In the genomic region with DNA sequence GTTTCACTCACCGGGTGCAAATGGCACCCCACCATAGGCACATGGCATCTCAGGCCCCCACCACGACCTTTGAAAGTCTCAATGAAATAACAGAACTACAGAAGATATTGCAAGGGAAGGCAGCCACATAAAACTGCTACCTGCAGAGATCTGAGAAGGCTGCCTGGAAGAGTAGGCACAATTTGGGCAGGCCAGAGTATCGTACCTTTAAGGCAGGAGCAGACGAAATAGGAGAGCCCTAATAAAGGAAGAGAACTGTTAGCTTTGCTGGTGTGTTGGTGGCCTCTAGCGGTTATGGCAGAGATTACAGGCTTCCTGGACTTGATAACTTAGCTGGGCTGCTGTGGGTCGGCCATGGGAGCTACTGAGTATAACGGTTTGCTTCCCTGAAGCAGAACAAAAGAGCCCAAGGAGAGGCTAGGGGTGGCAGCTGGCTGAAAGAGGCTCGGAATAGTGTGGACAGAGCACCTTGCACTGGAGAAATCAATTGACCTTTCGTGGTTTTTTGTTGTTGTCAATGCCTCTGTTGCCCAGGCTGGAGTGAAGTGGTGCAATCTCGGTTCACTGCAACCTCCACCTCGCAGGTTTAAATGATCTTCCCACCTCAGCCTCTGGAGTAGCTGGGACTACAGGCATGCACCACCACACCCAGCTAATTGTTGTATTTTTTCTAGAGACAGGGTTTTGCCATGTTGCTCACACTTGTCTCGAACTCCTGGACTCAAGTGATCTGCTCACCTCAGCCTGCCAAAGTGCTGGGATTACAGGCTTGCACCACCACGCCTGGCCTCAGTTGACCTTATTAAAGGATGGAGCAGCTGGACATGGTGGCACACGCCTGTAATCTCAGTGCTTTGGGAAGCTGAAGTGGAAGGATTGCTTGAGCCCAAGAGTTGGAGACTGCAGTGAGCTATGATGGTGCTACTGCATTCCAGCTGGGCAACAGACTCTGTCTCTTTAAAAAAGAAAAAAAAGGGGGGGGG, we compare ENCODE assay signal across 8 cellular contexts. TPM values are rescaled to one million over a fixed set of nuclear protein-coding genes. Genes with fewer than 3 reads are reported as not detected.
DNase-seq lines count a peak whose midpoint lies in the region; ATAC-seq and TF ChIP-seq lines count a peak whose summit lies in the region.

No MANE protein-coding gene starts in this region.

- no peaks in the 10 kb centered on the region for H3K27me3 Mint-ChIP-seq in memory B cell

- H3K36me3 Mint-ChIP-seq in memory B cell, result peaks cover 6% of the 10 kb centered on the region

- POLR2A ChIA-PET in BJ (lab: Charles Lee), result no interaction called here
- POLR2A ChIA-PET in HEK293T (lab: Yijun Ruan, JAX), result interaction anchor here (1.1 to 2.0 kb wide), 3 partner anchors 17 to 19 kb away, joined by 3 to 6 read pairs (median 5); partner anchors contain the start of genes PPIL2 and YDJC

- no peak overlapping the region for H3K4me3 ChIP-seq in BJ (ENCODE audit: low read depth, low read length)

- CTCF ChIA-PET in BJ (lab: Yijun Ruan, JAX), result interaction anchor here (0.9 to 4.8 kb wide), 8 partner anchors 9 to 306 kb away, joined by 3 to 56 read pairs (median 5); partner anchors contain the start of genes CCDC116, PPM1F and YDJC
- CTCF ChIA-PET in HEK293T (lab: Yijun Ruan, JAX), result interaction anchor here (0.6 to 1.6 kb wide), 11 partner anchors 9 to 86 kb away, joined by 3 to 15 read pairs (median 6); partner anchors contain the start of genes PPIL2 and YDJC

- no peaks in the 10 kb centered on the region for H3K27me3 ChIP-seq in BJ (ENCODE audit: control insufficient read depth, insufficient read depth, low read length)

- DNase-seq in BJ (ENCODE audit: low read depth), result no peak
- peak; percentile 79 for DNase-seq in HEK293T (ENCODE audit: extremely low spot score)
- DNase-seq in NCI-H774 (lab: John Stamatoyannopoulos, UW), result peak; percentile 73
- peak; percentile 76 to 80 for DNase-seq in activated CD4-positive, alpha-beta T cell treated with anti-CD3 and anti-CD28 coated beads, Interleukin-2, amount 50 U/mL, for 4 hours
- DNase-seq in ecto neural progenitor cell (ENCODE audit: low spot score), result peak; percentile 74
- DNase-seq in memory B cell (ENCODE audit: low spot score in 2 of 2), result peak; percentile 71 to 80
- DNase-seq in stimulated activated CD8-positive, alpha-beta memory T cell treated with anti-CD3 and anti-CD28 coated beads, Interleukin-4, amount 100 ng/mL, for 24 hours (ENCODE audit: low read depth), result peak; percentile 58

- no peaks in the 10 kb centered on the region for H3K9me3 Mint-ChIP-seq in memory B cell

- peaks cover 21% of the 10 kb centered on the region for H3K4me1 Mint-ChIP-seq in memory B cell

- no peak overlapping the region for H3K4me3 Mint-ChIP-seq in memory B cell

- H3K36me3 ChIP-seq in BJ (ENCODE audit: control insufficient read depth, insufficient read depth, low read length), result no peaks in the 10 kb centered on the region; the same call in none of the 2 replicates

- TF ChIP-seq CTCF in BJ (IDR thresholded peaks at IDR 0.05; ENCODE audit: insufficient read depth, low read depth, low read length), result peak; percentile 90

- no peak overlapping the region for H3K27ac Mint-ChIP-seq in memory B cell

- ATAC-seq in memory B cell (ENCODE audit: low read depth), result peak; percentile 23
- ATAC-seq in HG02642 (IDR thresholded peaks at IDR 0.05; ENCODE audit: poor library complexity, unreplicated experiment), result no peak

TF ChIP-seq in HEK293T, 16 proteins besides CTCF, POLR2A, EP300 and RAD21:
- TF ChIP-seq SP1 (IDR thresholded peaks at IDR 0.05), result no peak
- TF ChIP-seq ZNF384 (IDR thresholded peaks at IDR 0.05), result no peak
- no peak for TF ChIP-seq ARNT (IDR thresholded peaks at IDR 0.05)
- TF ChIP-seq BHLHE40 (IDR thresholded peaks at IDR 0.05; ENCODE audit: borderline replicate concordance), result no peak
- TF ChIP-seq TARDBP (IDR thresholded peaks at IDR 0.05), result no peak
- TF ChIP-seq L3MBTL2 (conservative IDR thresholded peaks at IDR 0.05), result no peak
- TF ChIP-seq NFRKB (IDR thresholded peaks at IDR 0.05), result no peak
- TF ChIP-seq SUZ12 (IDR thresholded peaks at IDR 0.05), result no peak
- no peak for TF ChIP-seq CTBP1 (IDR thresholded peaks at IDR 0.05; ENCODE audit: borderline replicate concordance)
- TF ChIP-seq FOXM1 (IDR thresholded peaks at IDR 0.05; ENCODE audit: borderline replicate concordance), result no peak
- no peak for TF ChIP-seq HDGF (IDR thresholded peaks at IDR 0.05; ENCODE audit: borderline replicate concordance)
- no peak for TF ChIP-seq LEF1 (IDR thresholded peaks at IDR 0.05; ENCODE audit: borderline replicate concordance)
- no peak for TF ChIP-seq ELF4 (IDR thresholded peaks at IDR 0.05)
- no peak for TF ChIP-seq FOXK2 (IDR thresholded peaks at IDR 0.05)
- TF ChIP-seq FOXA1 (IDR thresholded peaks at IDR 0.05), result no peak

RNA-seq across cellular contexts. Expression of gene SDF2L1, which starts 4.8 kb away (rescaled TPM):
- polyA plus RNA-seq in BJ (2011; rRNA removed), result 10.9 and 22.8 TPM in 2 replicates
- polyA minus RNA-seq in BJ (2011; rRNA and poly(A)+ RNA removed), result 11.8 and 13.4 TPM in 2 replicates

RNA-seq across cellular contexts. Expression of gene CCDC116, which starts 14.3 kb away (rescaled TPM):
- polyA plus RNA-seq in BJ (2011; rRNA removed), result 0.10 and 0.13 TPM in 2 replicates
- polyA minus RNA-seq in BJ (2011; rRNA and poly(A)+ RNA removed), result 0.05 TPM in 1 of 2 replicates, not detected in the other

RNA-seq across cellular contexts. Expression of gene YDJC, which starts 17.1 kb away (rescaled TPM):
- 14.6 and 20.0 TPM in 2 replicates for polyA plus RNA-seq in BJ (2011; rRNA removed)
- 4.9 and 7.3 TPM in 2 replicates for polyA minus RNA-seq in BJ (2011; rRNA and poly(A)+ RNA removed)

RNA-seq across cellular contexts. Expression of gene PPIL2, which starts 18.9 kb away (rescaled TPM):
- 38.9 and 64.7 TPM in 2 replicates for polyA plus RNA-seq in BJ (2011; rRNA removed)
- polyA minus RNA-seq in BJ (2011; rRNA and poly(A)+ RNA removed), result 24.8 and 26.8 TPM in 2 replicates
